ENCODE assay signal across 1 cellular context in genomic region chr17:28599311-28600184, GRCh38.
A peak's percentile ranks its signal among the peaks of the same experiment; 100 is the strongest.
TF ChIP-seq lines count a peak whose summit lies in the region.

No MANE protein-coding gene starts in this region.

TF ChIP-seq in K562, 482 proteins besides CTCF, POLR2A, EP300 and RAD21 (continues in another document):
- TF ChIP-seq CBX3 (IDR thresholded peaks at IDR 0.05; ENCODE audit: borderline replicate concordance in 1 of 2, low read length in 2 of 2) = peak in 1 of 2 experiments; percentile 37; a peak in 1 of 3 replicates
- TF ChIP-seq GTF2F1 (IDR thresholded peaks at IDR 0.05; ENCODE audit: low read depth, low read length) = no peak
- no peak; the same call in 1 of the 2 replicates for TF ChIP-seq GATAD2A (IDR thresholded peaks at IDR 0.05)
- no peak; the same call in 1 of the 2 replicates for TF ChIP-seq ZNF75A (CRISPR knock-in tag; IDR thresholded peaks at IDR 0.05)
- peak in 1 of 2 experiments; percentile 48; a peak in 1 of 4 replicates for TF ChIP-seq SRF (CRISPR knock-in tag; IDR thresholded peaks at IDR 0.05)
- peak; percentile 50; the same call in 1 of the 2 replicates for TF ChIP-seq DNMT1 (IDR thresholded peaks at IDR 0.05)
- TF ChIP-seq, protein P1, sequence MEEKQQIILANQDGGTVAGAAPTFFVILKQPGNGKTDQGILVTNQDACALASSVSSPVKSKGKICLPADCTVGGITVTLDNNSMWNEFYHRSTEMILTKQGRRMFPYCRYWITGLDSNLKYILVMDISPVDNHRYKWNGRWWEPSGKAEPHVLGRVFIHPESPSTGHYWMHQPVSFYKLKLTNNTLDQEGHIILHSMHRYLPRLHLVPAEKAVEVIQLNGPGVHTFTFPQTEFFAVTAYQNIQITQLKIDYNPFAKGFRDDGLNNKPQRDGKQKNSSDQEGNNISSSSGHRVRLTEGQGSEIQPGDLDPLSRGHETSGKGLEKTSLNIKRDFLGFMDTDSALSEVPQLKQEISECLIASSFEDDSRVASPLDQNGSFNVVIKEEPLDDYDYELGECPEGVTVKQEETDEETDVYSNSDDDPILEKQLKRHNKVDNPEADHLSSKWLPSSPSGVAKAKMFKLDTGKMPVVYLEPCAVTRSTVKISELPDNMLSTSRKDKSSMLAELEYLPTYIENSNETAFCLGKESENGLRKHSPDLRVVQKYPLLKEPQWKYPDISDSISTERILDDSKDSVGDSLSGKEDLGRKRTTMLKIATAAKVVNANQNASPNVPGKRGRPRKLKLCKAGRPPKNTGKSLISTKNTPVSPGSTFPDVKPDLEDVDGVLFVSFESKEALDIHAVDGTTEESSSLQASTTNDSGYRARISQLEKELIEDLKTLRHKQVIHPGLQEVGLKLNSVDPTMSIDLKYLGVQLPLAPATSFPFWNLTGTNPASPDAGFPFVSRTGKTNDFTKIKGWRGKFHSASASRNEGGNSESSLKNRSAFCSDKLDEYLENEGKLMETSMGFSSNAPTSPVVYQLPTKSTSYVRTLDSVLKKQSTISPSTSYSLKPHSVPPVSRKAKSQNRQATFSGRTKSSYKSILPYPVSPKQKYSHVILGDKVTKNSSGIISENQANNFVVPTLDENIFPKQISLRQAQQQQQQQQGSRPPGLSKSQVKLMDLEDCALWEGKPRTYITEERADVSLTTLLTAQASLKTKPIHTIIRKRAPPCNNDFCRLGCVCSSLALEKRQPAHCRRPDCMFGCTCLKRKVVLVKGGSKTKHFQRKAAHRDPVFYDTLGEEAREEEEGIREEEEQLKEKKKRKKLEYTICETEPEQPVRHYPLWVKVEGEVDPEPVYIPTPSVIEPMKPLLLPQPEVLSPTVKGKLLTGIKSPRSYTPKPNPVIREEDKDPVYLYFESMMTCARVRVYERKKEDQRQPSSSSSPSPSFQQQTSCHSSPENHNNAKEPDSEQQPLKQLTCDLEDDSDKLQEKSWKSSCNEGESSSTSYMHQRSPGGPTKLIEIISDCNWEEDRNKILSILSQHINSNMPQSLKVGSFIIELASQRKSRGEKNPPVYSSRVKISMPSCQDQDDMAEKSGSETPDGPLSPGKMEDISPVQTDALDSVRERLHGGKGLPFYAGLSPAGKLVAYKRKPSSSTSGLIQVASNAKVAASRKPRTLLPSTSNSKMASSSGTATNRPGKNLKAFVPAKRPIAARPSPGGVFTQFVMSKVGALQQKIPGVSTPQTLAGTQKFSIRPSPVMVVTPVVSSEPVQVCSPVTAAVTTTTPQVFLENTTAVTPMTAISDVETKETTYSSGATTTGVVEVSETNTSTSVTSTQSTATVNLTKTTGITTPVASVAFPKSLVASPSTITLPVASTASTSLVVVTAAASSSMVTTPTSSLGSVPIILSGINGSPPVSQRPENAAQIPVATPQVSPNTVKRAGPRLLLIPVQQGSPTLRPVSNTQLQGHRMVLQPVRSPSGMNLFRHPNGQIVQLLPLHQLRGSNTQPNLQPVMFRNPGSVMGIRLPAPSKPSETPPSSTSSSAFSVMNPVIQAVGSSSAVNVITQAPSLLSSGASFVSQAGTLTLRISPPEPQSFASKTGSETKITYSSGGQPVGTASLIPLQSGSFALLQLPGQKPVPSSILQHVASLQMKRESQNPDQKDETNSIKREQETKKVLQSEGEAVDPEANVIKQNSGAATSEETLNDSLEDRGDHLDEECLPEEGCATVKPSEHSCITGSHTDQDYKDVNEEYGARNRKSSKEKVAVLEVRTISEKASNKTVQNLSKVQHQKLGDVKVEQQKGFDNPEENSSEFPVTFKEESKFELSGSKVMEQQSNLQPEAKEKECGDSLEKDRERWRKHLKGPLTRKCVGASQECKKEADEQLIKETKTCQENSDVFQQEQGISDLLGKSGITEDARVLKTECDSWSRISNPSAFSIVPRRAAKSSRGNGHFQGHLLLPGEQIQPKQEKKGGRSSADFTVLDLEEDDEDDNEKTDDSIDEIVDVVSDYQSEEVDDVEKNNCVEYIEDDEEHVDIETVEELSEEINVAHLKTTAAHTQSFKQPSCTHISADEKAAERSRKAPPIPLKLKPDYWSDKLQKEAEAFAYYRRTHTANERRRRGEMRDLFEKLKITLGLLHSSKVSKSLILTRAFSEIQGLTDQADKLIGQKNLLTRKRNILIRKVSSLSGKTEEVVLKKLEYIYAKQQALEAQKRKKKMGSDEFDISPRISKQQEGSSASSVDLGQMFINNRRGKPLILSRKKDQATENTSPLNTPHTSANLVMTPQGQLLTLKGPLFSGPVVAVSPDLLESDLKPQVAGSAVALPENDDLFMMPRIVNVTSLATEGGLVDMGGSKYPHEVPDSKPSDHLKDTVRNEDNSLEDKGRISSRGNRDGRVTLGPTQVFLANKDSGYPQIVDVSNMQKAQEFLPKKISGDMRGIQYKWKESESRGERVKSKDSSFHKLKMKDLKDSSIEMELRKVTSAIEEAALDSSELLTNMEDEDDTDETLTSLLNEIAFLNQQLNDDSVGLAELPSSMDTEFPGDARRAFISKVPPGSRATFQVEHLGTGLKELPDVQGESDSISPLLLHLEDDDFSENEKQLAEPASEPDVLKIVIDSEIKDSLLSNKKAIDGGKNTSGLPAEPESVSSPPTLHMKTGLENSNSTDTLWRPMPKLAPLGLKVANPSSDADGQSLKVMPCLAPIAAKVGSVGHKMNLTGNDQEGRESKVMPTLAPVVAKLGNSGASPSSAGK (IDR thresholded peaks at IDR 0.05) = peak; percentile 41; the same call in 1 of the 2 replicates
- no peak for TF ChIP-seq JUND (IDR thresholded peaks at IDR 0.05; ENCODE audit: borderline replicate concordance, low read depth, low read length)
- TF ChIP-seq JUND (tag; IDR thresholded peaks at IDR 0.05; ENCODE audit: borderline replicate concordance, low read depth, low read length) = peak; percentile 70; the same call in 2 of the 3 replicates
- TF ChIP-seq, protein P2, sequence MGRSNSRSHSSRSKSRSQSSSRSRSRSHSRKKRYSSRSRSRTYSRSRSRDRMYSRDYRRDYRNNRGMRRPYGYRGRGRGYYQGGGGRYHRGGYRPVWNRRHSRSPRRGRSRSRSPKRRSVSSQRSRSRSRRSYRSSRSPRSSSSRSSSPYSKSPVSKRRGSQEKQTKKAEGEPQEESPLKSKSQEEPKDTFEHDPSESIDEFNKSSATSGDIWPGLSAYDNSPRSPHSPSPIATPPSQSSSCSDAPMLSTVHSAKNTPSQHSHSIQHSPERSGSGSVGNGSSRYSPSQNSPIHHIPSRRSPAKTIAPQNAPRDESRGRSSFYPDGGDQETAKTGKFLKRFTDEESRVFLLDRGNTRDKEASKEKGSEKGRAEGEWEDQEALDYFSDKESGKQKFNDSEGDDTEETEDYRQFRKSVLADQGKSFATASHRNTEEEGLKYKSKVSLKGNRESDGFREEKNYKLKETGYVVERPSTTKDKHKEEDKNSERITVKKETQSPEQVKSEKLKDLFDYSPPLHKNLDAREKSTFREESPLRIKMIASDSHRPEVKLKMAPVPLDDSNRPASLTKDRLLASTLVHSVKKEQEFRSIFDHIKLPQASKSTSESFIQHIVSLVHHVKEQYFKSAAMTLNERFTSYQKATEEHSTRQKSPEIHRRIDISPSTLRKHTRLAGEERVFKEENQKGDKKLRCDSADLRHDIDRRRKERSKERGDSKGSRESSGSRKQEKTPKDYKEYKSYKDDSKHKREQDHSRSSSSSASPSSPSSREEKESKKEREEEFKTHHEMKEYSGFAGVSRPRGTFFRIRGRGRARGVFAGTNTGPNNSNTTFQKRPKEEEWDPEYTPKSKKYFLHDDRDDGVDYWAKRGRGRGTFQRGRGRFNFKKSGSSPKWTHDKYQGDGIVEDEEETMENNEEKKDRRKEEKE (IDR thresholded peaks at IDR 0.05; ENCODE audit: borderline replicate concordance in 1 of 2, control insufficient read depth in 1 of 2, low read depth in 2 of 2, low read length in 1 of 2) = 0 out of 4 replicates have a peak, but pooled peaks of 1 of the 2 experiments have one; percentile 39
- TF ChIP-seq EP400 (IDR thresholded peaks at IDR 0.05) = 0 out of 2 replicates have a peak, but pooled peaks have one; percentile 2
- peak; percentile 97 for TF ChIP-seq NFIC (IDR thresholded peaks at IDR 0.05)
- peak; percentile 28; the same call in 1 of the 2 replicates for TF ChIP-seq REST (CRISPR knock-in tag; IDR thresholded peaks at IDR 0.05; ENCODE audit: low read depth)
- TF ChIP-seq, protein P3, sequence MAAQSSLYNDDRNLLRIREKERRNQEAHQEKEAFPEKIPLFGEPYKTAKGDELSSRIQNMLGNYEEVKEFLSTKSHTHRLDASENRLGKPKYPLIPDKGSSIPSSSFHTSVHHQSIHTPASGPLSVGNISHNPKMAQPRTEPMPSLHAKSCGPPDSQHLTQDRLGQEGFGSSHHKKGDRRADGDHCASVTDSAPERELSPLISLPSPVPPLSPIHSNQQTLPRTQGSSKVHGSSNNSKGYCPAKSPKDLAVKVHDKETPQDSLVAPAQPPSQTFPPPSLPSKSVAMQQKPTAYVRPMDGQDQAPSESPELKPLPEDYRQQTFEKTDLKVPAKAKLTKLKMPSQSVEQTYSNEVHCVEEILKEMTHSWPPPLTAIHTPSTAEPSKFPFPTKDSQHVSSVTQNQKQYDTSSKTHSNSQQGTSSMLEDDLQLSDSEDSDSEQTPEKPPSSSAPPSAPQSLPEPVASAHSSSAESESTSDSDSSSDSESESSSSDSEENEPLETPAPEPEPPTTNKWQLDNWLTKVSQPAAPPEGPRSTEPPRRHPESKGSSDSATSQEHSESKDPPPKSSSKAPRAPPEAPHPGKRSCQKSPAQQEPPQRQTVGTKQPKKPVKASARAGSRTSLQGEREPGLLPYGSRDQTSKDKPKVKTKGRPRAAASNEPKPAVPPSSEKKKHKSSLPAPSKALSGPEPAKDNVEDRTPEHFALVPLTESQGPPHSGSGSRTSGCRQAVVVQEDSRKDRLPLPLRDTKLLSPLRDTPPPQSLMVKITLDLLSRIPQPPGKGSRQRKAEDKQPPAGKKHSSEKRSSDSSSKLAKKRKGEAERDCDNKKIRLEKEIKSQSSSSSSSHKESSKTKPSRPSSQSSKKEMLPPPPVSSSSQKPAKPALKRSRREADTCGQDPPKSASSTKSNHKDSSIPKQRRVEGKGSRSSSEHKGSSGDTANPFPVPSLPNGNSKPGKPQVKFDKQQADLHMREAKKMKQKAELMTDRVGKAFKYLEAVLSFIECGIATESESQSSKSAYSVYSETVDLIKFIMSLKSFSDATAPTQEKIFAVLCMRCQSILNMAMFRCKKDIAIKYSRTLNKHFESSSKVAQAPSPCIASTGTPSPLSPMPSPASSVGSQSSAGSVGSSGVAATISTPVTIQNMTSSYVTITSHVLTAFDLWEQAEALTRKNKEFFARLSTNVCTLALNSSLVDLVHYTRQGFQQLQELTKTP (IDR thresholded peaks at IDR 0.05; ENCODE audit: low read depth in 1 of 2, partially characterized antibody in 2 of 2) = peak in 1 of 2 experiments; percentile 26
- TF ChIP-seq FOXK2 (conservative IDR thresholded peaks at IDR 0.05 in 1 of 2, IDR thresholded peaks at IDR 0.05 in 1 of 2; ENCODE audit: low read depth in 2 of 2) = peak; percentile 50 to 84; a peak in 3 of 4 replicates
- TF ChIP-seq ZNF277 (CRISPR knock-in tag; IDR thresholded peaks at IDR 0.05; ENCODE audit: borderline replicate concordance) = no peak
- TF ChIP-seq POLR2G (IDR thresholded peaks at IDR 0.05; ENCODE audit: low read depth, low read length) = peak; percentile 61; the same call in 1 of the 2 replicates
- no peak for TF ChIP-seq PBX2 (CRISPR knock-in tag; IDR thresholded peaks at IDR 0.05; ENCODE audit: low read depth)
- TF ChIP-seq PBX2 (tag; conservative IDR thresholded peaks at IDR 0.05; ENCODE audit: low read depth) = peak; percentile 90
- no peak for TF ChIP-seq PHF8 (IDR thresholded peaks at IDR 0.05; ENCODE audit: borderline replicate concordance, low read length)
- peak; percentile 11; the same call in 1 of the 2 replicates for TF ChIP-seq L3MBTL2 (IDR thresholded peaks at IDR 0.05)
- TF ChIP-seq MEF2A (IDR thresholded peaks at IDR 0.05; ENCODE audit: control insufficient read depth, low read depth, low read length) = peak; percentile 86
- no peak for TF ChIP-seq TAF1 (IDR thresholded peaks at IDR 0.05; ENCODE audit: control insufficient read depth, extremely low read depth, insufficient read depth, low read length, severe bottlenecking)
